Comparison of ENCODE assay signal across 35 cellular contexts in genomic region chr20:42472198-42472597, GRCh38.
DNase-seq lines count a peak whose midpoint lies in the region; ATAC-seq, FAIRE-seq and TF ChIP-seq lines count a peak whose summit lies in the region.
"Had no signal": no experiment of that assay in that cellular context is flagged by ENCODE, and none has a peak within 500 bp of the region (broad histone marks: within the 10 kb centered on the region; RNA-seq: fewer than 3 reads in every experiment).

No MANE protein-coding gene starts in this region.

- no peak overlapping the region for H2BK15ac ChIP-seq in neuronal stem cell (ENCODE audit: low read length)

- peak; percentile 19 for ATAC-seq in omental fat pad (ENCODE audit: low FRiP score)
- ATAC-seq: A549; CD8-positive, alpha-beta T cell had no signal

- DNase-seq in kidney, result peak; percentile 54
- no peak for DNase-seq in neuronal stem cell (ENCODE audit: low spot score)
- DNase-seq in omental fat pad (ENCODE audit: low spot score), result no peak
- DNase-seq in osteoblast (ENCODE audit: insufficient read length, low spot score, missing footprints), result peak; percentile 4
- DNase-seq in vagina (ENCODE audit: extremely low spot score in 2 of 2), result no peak
- DNase-seq in stimulated activated CD4-positive, alpha-beta T cell treated with anti-CD3 and anti-CD28 coated beads, Interleukin-2, amount 100 ng/mL, for 48 hours, result no peak
- no peak for DNase-seq in caudate nucleus (lab: John Stamatoyannopoulos, UW)
- DNase-seq in left ventricle myocardium inferior, result no peak
- DNase-seq: 8988T; ACHN; AML-193; BE2C; C1 segment of cervical spinal cord; Caco-2; Calu3; CD4-positive, alpha-beta memory T cell; CD4-positive, alpha-beta T cell; CD4-positive, CD25-positive, alpha-beta regulatory T cell; CD8-positive, alpha-beta memory T cell; CD8-positive, alpha-beta T cell; COR-L47; DMS 273 treated with DMSO at 0.1 percent for 48 hours; DMS153; DMS53; DMS79; DMS79 treated with DMSO at 0.1 percent for 48 hours; DND-41; EL had no signal

- no peak overlapping the region for H4K91ac ChIP-seq in neuronal stem cell (ENCODE audit: low read depth, low read length, poor library complexity)

- no peaks in the 10 kb centered on the region for H3K27me3 ChIP-seq in neuronal stem cell (ENCODE audit: control insufficient read depth in 3 of 3, insufficient read depth in 3 of 3, low read depth in 1 of 3, low read length in 3 of 3)
- H3K27me3 ChIP-seq in osteoblast (ENCODE audit: insufficient read depth, low read length), result no peaks in the 10 kb centered on the region
- no peaks in the 10 kb centered on the region for H3K27me3 ChIP-seq in vagina
- H3K27me3 ChIP-seq in left ventricle myocardium inferior (ENCODE audit: low read depth), result no peaks in the 10 kb centered on the region
- H3K27me3 ChIP-seq: BE2C; BLaER1; BLaER1 treated with 17β-estradiol and CSF1 and Interleukin-3, amounts not matched to agents 10 nM and 100 nM had no signal

- no peak for TF ChIP-seq POLR2A in vagina (IDR thresholded peaks at IDR 0.05)

- H2AFZ ChIP-seq in neuronal stem cell (ENCODE audit: low read length) (no peak overlapping the region), osteoblast (ENCODE audit: low read length) (no peak overlapping the region)

- no peaks in the 10 kb centered on the region for H4K20me1 ChIP-seq in osteoblast (ENCODE audit: insufficient read depth, low read length)
- H4K20me1 ChIP-seq: BLaER1; BLaER1 treated with 17β-estradiol and CSF1 and Interleukin-3, amounts not matched to agents 10 nM and 100 nM had no signal

- no peak overlapping the region for H3K27ac ChIP-seq in kidney (ENCODE audit: low read depth in 2 of 2, low read length in 2 of 2)
- no peak overlapping the region for H3K27ac ChIP-seq in neuronal stem cell (replicated peaks; ENCODE audit: low read length)
- no peak overlapping the region for H3K27ac ChIP-seq in osteoblast (ENCODE audit: low read depth, low read length)
- H3K27ac ChIP-seq in vagina, result no peak overlapping the region
- no peak overlapping the region for H3K27ac ChIP-seq in caudate nucleus (ENCODE audit: low read depth, low read length)
- no peak overlapping the region for H3K27ac ChIP-seq in left ventricle myocardium inferior (replicated peaks)
- H3K27ac ChIP-seq: 22Rv1; A549; BLaER1; BLaER1 treated with 17β-estradiol and CSF1 and Interleukin-3, amounts not matched to agents 10 nM and 100 nM; C4-2B had no signal

- intact Hi-C loops in kidney (cut with DNase I), result no loop called here
- intact Hi-C loops in vagina (cut with DNase I), result no loop called here
- intact Hi-C loops in left ventricle myocardium inferior (cut with micrococcal nuclease), result no loop called here

- H3K9ac ChIP-seq in kidney (ENCODE audit: low read length in 2 of 2), result no peak overlapping the region
- H3K9ac ChIP-seq in neuronal stem cell (ENCODE audit: low read depth, low read length, poor library complexity), result no peak overlapping the region
- H3K9ac ChIP-seq: BLaER1; BLaER1 treated with 17β-estradiol and CSF1 and Interleukin-3, amounts not matched to agents 10 nM and 100 nM had no signal

- no peak overlapping the region for H3K18ac ChIP-seq in neuronal stem cell (ENCODE audit: low read length)

- no peaks in the 10 kb centered on the region for H3K4me1 ChIP-seq in kidney (ENCODE audit: control insufficient read depth in 1 of 2, insufficient read depth in 1 of 2, low read depth in 1 of 2, low read length in 2 of 2)
- H3K4me1 ChIP-seq in neuronal stem cell (ENCODE audit: control insufficient read depth in 2 of 2, insufficient read depth in 1 of 2, low read depth in 1 of 2, low read length in 2 of 2), result no peaks in the 10 kb centered on the region
- no peaks in the 10 kb centered on the region for H3K4me1 ChIP-seq in osteoblast (ENCODE audit: insufficient read depth, low read length)
- H3K4me1 ChIP-seq in vagina, result no peaks in the 10 kb centered on the region
- no peaks in the 10 kb centered on the region for H3K4me1 ChIP-seq in left ventricle myocardium inferior
- H3K4me1 ChIP-seq: A549, BE2C, BLaER1, Caco-2 had no signal

- no peak overlapping the region for H3K4me3 ChIP-seq in kidney (ENCODE audit: low read length in 2 of 2)
- peak overlapping the region in 1 of 2 donors; percentile 17 for H3K4me3 ChIP-seq in neuronal stem cell (ENCODE audit: low read length in 2 of 2)
- no peak overlapping the region for H3K4me3 ChIP-seq in osteoblast (ENCODE audit: insufficient read depth, low read length)
- H3K4me3 ChIP-seq in vagina, result no peak overlapping the region
- H3K4me3 ChIP-seq in left ventricle myocardium inferior, result no peak overlapping the region
- H3K4me3 ChIP-seq: A549; BLaER1; BLaER1 treated with 17β-estradiol and CSF1 and Interleukin-3, amounts not matched to agents 10 nM and 100 nM had no signal

- no CpG with 5 or more reads among the region's 19 CpGs for WGBS in neuronal stem cell (ENCODE audit: extremely low coverage in 2 of 2, insufficient read length in 2 of 2, insufficient replicate concordance in 1 of 2), 2 donors

- H3K79me2 ChIP-seq in osteoblast (ENCODE audit: insufficient read depth, low read length), result no peaks in the 10 kb centered on the region

- H3K4me2 ChIP-seq in neuronal stem cell (ENCODE audit: insufficient read depth, low read length, poor library complexity, severe bottlenecking), result no peak overlapping the region
- H3K4me2 ChIP-seq in osteoblast (ENCODE audit: insufficient read depth, low read length), result no peak overlapping the region
- H3K4me2 ChIP-seq: A549; BLaER1; BLaER1 treated with 17β-estradiol and CSF1 and Interleukin-3, amounts not matched to agents 10 nM and 100 nM had no signal

- H3K36me3 ChIP-seq in kidney (ENCODE audit: control insufficient read depth in 1 of 2, insufficient read depth in 2 of 2, low read length in 2 of 2), result no peaks in the 10 kb centered on the region
- H3K36me3 ChIP-seq in neuronal stem cell (replicated peaks in 1 of 2; ENCODE audit: control insufficient read depth in 2 of 2, insufficient read depth in 2 of 2, low read length in 2 of 2), result no peaks in the 10 kb centered on the region
- no peaks in the 10 kb centered on the region for H3K36me3 ChIP-seq in osteoblast (ENCODE audit: insufficient read depth, low read length)
- H3K36me3 ChIP-seq in vagina, result no peaks in the 10 kb centered on the region
- H3K36me3 ChIP-seq in left ventricle myocardium inferior, result no peaks in the 10 kb centered on the region
- H3K36me3 ChIP-seq: BE2C; BLaER1; BLaER1 treated with 17β-estradiol and CSF1 and Interleukin-3, amounts not matched to agents 10 nM and 100 nM had no signal

- no peak overlapping the region for H2BK120ac ChIP-seq in neuronal stem cell (ENCODE audit: low read depth, low read length)

- no peaks in the 10 kb centered on the region for H3K79me1 ChIP-seq in neuronal stem cell (ENCODE audit: low read depth, low read length)

- H3K14ac ChIP-seq in neuronal stem cell (ENCODE audit: low read length), result peak overlapping the region; percentile 56

- FAIRE-seq in kidney (lab: Jason Lieb, UNC), result no peak
- FAIRE-seq: A204.1, A549, D721Med had no signal

- H2BK12ac ChIP-seq in neuronal stem cell (ENCODE audit: low read length), result no peak overlapping the region

- no peak overlapping the region for H4K8ac ChIP-seq in neuronal stem cell (ENCODE audit: low read depth, low read length)

- no peak overlapping the region for H3K4ac ChIP-seq in neuronal stem cell (ENCODE audit: low read length)

- H3K23ac ChIP-seq in neuronal stem cell (ENCODE audit: low read depth, low read length, poor library complexity), result no peak overlapping the region

- H3K9me3 ChIP-seq in kidney (ENCODE audit: control insufficient read depth in 1 of 2, low read length in 2 of 2) (no peaks in the 10 kb centered on the region), neuronal stem cell (replicated peaks in 1 of 2; ENCODE audit: control insufficient read depth in 2 of 2, insufficient read depth in 1 of 2, low read depth in 1 of 2, low read length in 2 of 2) (no peaks in the 10 kb centered on the region), osteoblast (ENCODE audit: low read depth, low read length) (peaks cover 4% of the 10 kb centered on the region), vagina (no peaks in the 10 kb centered on the region), left ventricle myocardium inferior (replicated peaks) (no peaks in the 10 kb centered on the region)
- H3K9me3 ChIP-seq: A549; BE2C; BLaER1; BLaER1 treated with 17β-estradiol and CSF1 and Interleukin-3, amounts not matched to agents 10 nM and 100 nM; Caco-2 had no signal

- H2BK5ac ChIP-seq in neuronal stem cell (ENCODE audit: low read length), result no peak overlapping the region

- TF ChIP-seq CTCF in kidney (IDR thresholded peaks at IDR 0.05; ENCODE audit: borderline replicate concordance, extremely low read depth, insufficient read depth) (no peak), omental fat pad (IDR thresholded peaks at IDR 0.05) (no peak), osteoblast (IDR thresholded peaks at IDR 0.05; ENCODE audit: extremely low read depth, low read depth, low read length) (no peak), vagina (IDR thresholded peaks at IDR 0.05) (no peak), left ventricle myocardium inferior (IDR thresholded peaks at IDR 0.05; ENCODE audit: borderline replicate concordance) (no peak)

- no peak overlapping the region for H2AK5ac ChIP-seq in neuronal stem cell (ENCODE audit: low read depth, low read length)

Comparison
In these comparisons a context has a peak if more than half of its experiments do, and no peak if none do; other contexts are left out.
1. DNase-seq: peak in kidney (single experiment) and osteoblast (single experiment); none in neuronal stem cell (single experiment), omental fat pad (single experiment), vagina (0 of 2), stimulated activated CD4-positive, alpha-beta T cell treated with anti-CD3 and anti-CD28 coated beads, Interleukin-2, amount 100 ng/mL, for 48 hours (0 of 2), caudate nucleus (0 of 61) and left ventricle myocardium inferior (single experiment).